Comparison of ENCODE assay signal across 2 cellular contexts in genomic region chr14:22835505-22835904, GRCh38.
TF ChIP-seq lines count a peak whose summit lies in the region.

No MANE protein-coding gene starts in this region.

TF ChIP-seq in SK-N-SH, 30 proteins besides CTCF, POLR2A, EP300 and RAD21:
- TF ChIP-seq SIN3A (IDR thresholded peaks at IDR 0.05; ENCODE audit: borderline replicate concordance, low read depth, low read length) (no peak), NRF1 (IDR thresholded peaks at IDR 0.05; ENCODE audit: low read depth, low read length) (no peak), MEF2A (IDR thresholded peaks at IDR 0.05; ENCODE audit: borderline replicate concordance, low read depth) (no peak), RXRA (IDR thresholded peaks at IDR 0.05; ENCODE audit: borderline replicate concordance, low read depth) (no peak), FOXJ3 (CRISPR knock-in tag; IDR thresholded peaks at IDR 0.05) (no peak), SMC3 (IDR thresholded peaks at IDR 0.05; ENCODE audit: low read depth, low read length) (no peak), TAF1 (IDR thresholded peaks at IDR 0.05; ENCODE audit: borderline replicate concordance, low read depth, low read length) (no peak), FOXM1 (IDR thresholded peaks at IDR 0.05; ENCODE audit: low read depth) (no peak), ZBTB33 (IDR thresholded peaks at IDR 0.05; ENCODE audit: borderline replicate concordance, low read depth) (no peak), ELF1 (IDR thresholded peaks at IDR 0.05) (no peak), RFX5 (IDR thresholded peaks at IDR 0.05; ENCODE audit: low read length) (no peak), MXI1 (IDR thresholded peaks at IDR 0.05; ENCODE audit: low read depth, low read length) (no peak), TCF12 (IDR thresholded peaks at IDR 0.05) (no peak), EZH2phosphoT487 (IDR thresholded peaks at IDR 0.05; ENCODE audit: borderline replicate concordance, low read depth) (no peak), GABPA (IDR thresholded peaks at IDR 0.05; ENCODE audit: low read depth) (no peak)
- TF ChIP-seq, protein P1, sequence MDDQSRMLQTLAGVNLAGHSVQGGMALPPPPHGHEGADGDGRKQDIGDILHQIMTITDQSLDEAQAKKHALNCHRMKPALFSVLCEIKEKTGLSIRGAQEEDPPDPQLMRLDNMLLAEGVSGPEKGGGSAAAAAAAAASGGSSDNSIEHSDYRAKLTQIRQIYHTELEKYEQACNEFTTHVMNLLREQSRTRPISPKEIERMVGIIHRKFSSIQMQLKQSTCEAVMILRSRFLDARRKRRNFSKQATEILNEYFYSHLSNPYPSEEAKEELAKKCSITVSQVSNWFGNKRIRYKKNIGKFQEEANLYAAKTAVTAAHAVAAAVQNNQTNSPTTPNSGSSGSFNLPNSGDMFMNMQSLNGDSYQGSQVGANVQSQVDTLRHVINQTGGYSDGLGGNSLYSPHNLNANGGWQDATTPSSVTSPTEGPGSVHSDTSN (IDR thresholded peaks at IDR 0.05): no peak
- TF ChIP-seq, protein P2, sequence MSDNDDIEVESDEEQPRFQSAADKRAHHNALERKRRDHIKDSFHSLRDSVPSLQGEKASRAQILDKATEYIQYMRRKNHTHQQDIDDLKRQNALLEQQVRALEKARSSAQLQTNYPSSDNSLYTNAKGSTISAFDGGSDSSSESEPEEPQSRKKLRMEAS (IDR thresholded peaks at IDR 0.05; ENCODE audit: low read depth): no peak

TF ChIP-seq in SK-N-SH treated with all-trans-retinoic acid at 6 μM for 48 hours, 23 proteins besides CTCF, POLR2A, EP300 and RAD21:
- no peak for TF ChIP-seq RARB (CRISPR knock-in tag; IDR thresholded peaks at IDR 0.05)
- no peak for TF ChIP-seq ZFP3 (CRISPR knock-in tag; IDR thresholded peaks at IDR 0.05)
- TF ChIP-seq ZNF70 (CRISPR knock-in tag; IDR thresholded peaks at IDR 0.05): no peak
- no peak for TF ChIP-seq ESRRG (CRISPR knock-in tag; IDR thresholded peaks at IDR 0.05)
